9 cellular contexts compared by ENCODE assay signal in genomic region chr22:19576460-19577421, GRCh38. TPM values are rescaled to one million over a fixed set of nuclear protein-coding genes. Genes with fewer than 3 reads are reported as not detected.
DNase-seq lines count a peak whose midpoint lies in the region; ATAC-seq lines count a peak whose summit lies in the region.
"Had no signal": no experiment of that assay in that cellular context is flagged by ENCODE, and none has a peak within 500 bp of the region (broad histone marks: within the 10 kb centered on the region; RNA-seq: fewer than 3 reads in every experiment).

No MANE protein-coding gene starts in this region.

- peak overlapping the region in 2 of 5 donors; percentile 38 to 39 for H3K9ac ChIP-seq in subcutaneous abdominal adipose tissue (ENCODE audit: low read length in 5 of 5)

- DNase-seq in DMS153 (lab: John Stamatoyannopoulos, UW) (peak; percentile 4), DMS153 treated with DMSO at 0.1 percent for 48 hours (lab: John Stamatoyannopoulos, UW; ENCODE audit: unreplicated experiment) (no peak), SW480 (ENCODE audit: low spot score) (peak; percentile 50), amniotic epithelial cell (ENCODE audit: low read depth) (peak; percentile 72), mesenteric fat pad (ENCODE audit: low spot score) (peak; percentile 84), NCI-H2227 treated with DMSO at 0.1 percent for 48 hours (lab: John Stamatoyannopoulos, UW) (no peak)

- H3K4me3 ChIP-seq in subcutaneous abdominal adipose tissue (ENCODE audit: low read depth in 1 of 5, low read length in 5 of 5): no peak overlapping the region

- ATAC-seq in GM21423 (IDR thresholded peaks at IDR 0.05; ENCODE audit: unreplicated experiment): no peak

- H3K9me3 ChIP-seq in subcutaneous abdominal adipose tissue (ENCODE audit: control insufficient read depth in 5 of 5, low read length in 5 of 5): no peaks in the 10 kb centered on the region

- peaks cover 5 to 17% (median 6%) of the 10 kb centered on the region in 5 donors for H3K27me3 ChIP-seq in subcutaneous abdominal adipose tissue (ENCODE audit: control insufficient read depth in 5 of 5, insufficient read depth in 4 of 5, low read length in 5 of 5)

- peak overlapping the region; percentile 83 for H3K27ac ChIP-seq in subcutaneous abdominal adipose tissue (ENCODE audit: low read depth, low read length)
- H3K27ac ChIP-seq: 22Rv1 had no signal

- H3K36me3 ChIP-seq in subcutaneous abdominal adipose tissue (ENCODE audit: control insufficient read depth in 5 of 5, insufficient read depth in 5 of 5, low read length in 5 of 5): no peaks in the 10 kb centered on the region

- H3K4me1 ChIP-seq in subcutaneous abdominal adipose tissue (ENCODE audit: control insufficient read depth in 5 of 5, insufficient read depth in 5 of 5, low read length in 5 of 5): peaks cover 0 to 55% (median 4%) of the 10 kb centered on the region in 5 donors

RNA-seq across cellular contexts. Expression of gene CLDN5, which starts 52.5 kb away (rescaled TPM):
- 151 TPM for total RNA-seq in mesenteric fat pad

Comparison
In these comparisons a context has a peak if more than half of its experiments do, and no peak if none do; other contexts are left out.
1. DNase-seq: peak in DMS153 (single experiment), SW480 (single experiment), amniotic epithelial cell (single experiment) and mesenteric fat pad (single experiment); none in DMS153 treated with DMSO at 0.1 percent for 48 hours (single experiment) and NCI-H2227 treated with DMSO at 0.1 percent for 48 hours (single experiment).